In the genomic region with DNA sequence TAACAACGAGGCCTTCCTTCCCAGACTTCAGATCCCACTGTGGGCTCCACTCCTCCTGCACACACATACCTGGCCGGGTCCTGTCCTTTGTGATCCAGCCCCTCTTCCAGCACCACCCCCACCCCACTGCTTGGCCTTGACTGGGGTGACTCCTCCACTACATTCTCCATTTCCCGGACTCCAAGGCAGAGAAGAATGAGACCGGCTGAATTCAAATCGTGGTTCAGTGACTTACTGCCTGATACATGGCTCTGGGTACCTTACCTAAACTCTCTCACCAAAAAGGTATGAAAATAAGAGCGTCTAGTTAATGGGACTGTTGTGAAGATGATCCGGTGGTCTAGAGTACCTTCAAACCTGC, we compare ENCODE assay signal across 8 cellular contexts. TPM values are rescaled to one million over a fixed set of nuclear protein-coding genes. Genes with fewer than 3 reads are reported as not detected.
DNase-seq lines count a peak whose midpoint lies in the region; ATAC-seq and TF ChIP-seq lines count a peak whose summit lies in the region.

No MANE protein-coding gene starts in this region.

- H3K36me3 ChIP-seq in CD8-positive, alpha-beta T cell (ENCODE audit: insufficient read depth, low read length) = no peaks in the 10 kb centered on the region
- H3K36me3 ChIP-seq in hepatocyte (replicated peaks; ENCODE audit: insufficient read depth, low read depth) = no peaks in the 10 kb centered on the region
- no peaks in the 10 kb centered on the region for H3K36me3 ChIP-seq in rectal smooth muscle tissue (ENCODE audit: control insufficient read depth, insufficient read depth, low read length)

- peak overlapping the region; percentile 79 for H3K4me3 Mint-ChIP-seq in CD8-positive, alpha-beta T cell
- H3K4me3 Mint-ChIP-seq in T-cell = peak overlapping the region; percentile 60 to 74 (median 72)

- CTCF ChIA-PET in CD8-positive, alpha-beta T cell (lab: Charles Lee) = interaction anchor here (1.2 kb wide), 1 partner anchor 28 kb away, joined by 4 read pairs; no protein-coding TSS in a partner anchor
- CTCF ChIA-PET in T-cell (lab: Charles Lee) = no interaction called here

- H3K9me3 ChIP-seq in CD8-positive, alpha-beta T cell (ENCODE audit: low read length) = no peaks in the 10 kb centered on the region
- no peaks in the 10 kb centered on the region for H3K9me3 ChIP-seq in hepatocyte (ENCODE audit: low read depth)

- no peaks in the 10 kb centered on the region for H3K9me3 Mint-ChIP-seq in CD8-positive, alpha-beta T cell
- H3K9me3 Mint-ChIP-seq in T-cell = no peaks in the 10 kb centered on the region

- POLR2A ChIA-PET in CD8-positive, alpha-beta T cell (lab: Charles Lee) = no interaction called here
- POLR2A ChIA-PET in T-cell (lab: Charles Lee) = no interaction called here

- no peak for ATAC-seq in CD8-positive, alpha-beta T cell
- ATAC-seq in T-cell (replicated peaks in 1 of 4) = no peak
- no peak for ATAC-seq in HG03442 (IDR thresholded peaks at IDR 0.05; ENCODE audit: unreplicated experiment)

- H4K20me1 ChIP-seq in hepatocyte (ENCODE audit: insufficient read depth, poor library complexity, severe bottlenecking) = peaks cover 5% of the 10 kb centered on the region

- no peak overlapping the region for H3K27ac ChIP-seq in CD8-positive, alpha-beta T cell (ENCODE audit: low read depth, low read length)
- H3K27ac ChIP-seq in hepatocyte = peak overlapping the region; percentile 96
- H3K27ac ChIP-seq in rectal smooth muscle tissue (ENCODE audit: low read depth, low read length) = peak overlapping the region; percentile 96

- H3K9ac ChIP-seq in rectal smooth muscle tissue (ENCODE audit: low read length) = peak overlapping the region; percentile 84

- 41% methylated on average over 7 of the region's 7 CpGs for WGBS in hepatocyte (ENCODE audit: low lambda C conversion rate, missing lambda C conversion rate)

- no peak overlapping the region for H3K4me3 ChIP-seq in CD8-positive, alpha-beta T cell (ENCODE audit: low read depth, low read length)
- no peak overlapping the region for H3K4me3 ChIP-seq in hepatocyte
- H3K4me3 ChIP-seq in rectal smooth muscle tissue (ENCODE audit: low read length) = no peak overlapping the region

- H3K4me2 ChIP-seq in hepatocyte = peak overlapping the region; percentile 98

- H3K27me3 ChIP-seq in CD8-positive, alpha-beta T cell (ENCODE audit: insufficient read depth, low read length) = no peaks in the 10 kb centered on the region
- H3K27me3 ChIP-seq in hepatocyte (no peaks in the 10 kb centered on the region), rectal smooth muscle tissue (ENCODE audit: control insufficient read depth, insufficient read depth, low read length) (no peaks in the 10 kb centered on the region)

- H2AFZ ChIP-seq in hepatocyte = peak overlapping the region; percentile 86

- H3K36me3 Mint-ChIP-seq in CD8-positive, alpha-beta T cell = no peaks in the 10 kb centered on the region
- no peaks in the 10 kb centered on the region for H3K36me3 Mint-ChIP-seq in T-cell

- H3K27me3 Mint-ChIP-seq in CD8-positive, alpha-beta T cell (ENCODE audit: low read depth) = no peaks in the 10 kb centered on the region
- H3K27me3 Mint-ChIP-seq in T-cell = no peaks in the 10 kb centered on the region

- no peak for TF ChIP-seq CTCF in CD8-positive, alpha-beta T cell (IDR thresholded peaks at IDR 0.05)
- TF ChIP-seq CTCF in hepatocyte (IDR thresholded peaks at IDR 0.05; ENCODE audit: poor library complexity) = no peak

- peak in 1 of 7 experiments; percentile 11 for DNase-seq in CD8-positive, alpha-beta T cell
- DNase-seq in T-cell (no peak), hepatocyte (ENCODE audit: low spot score) (no peak), NK-92 (lab: John Stamatoyannopoulos, UW; ENCODE audit: unreplicated experiment) (no peak), GOT3 (lab: John Stamatoyannopoulos, UW) (no peak), NCI-H774 (lab: John Stamatoyannopoulos, UW) (no peak)

- peaks cover 12% of the 10 kb centered on the region for H3K79me2 ChIP-seq in hepatocyte

- peaks cover 35% of the 10 kb centered on the region for H3K4me1 ChIP-seq in CD8-positive, alpha-beta T cell (ENCODE audit: insufficient read depth, low read length)
- H3K4me1 ChIP-seq in hepatocyte (ENCODE audit: insufficient read depth) = peaks cover 35% of the 10 kb centered on the region
- peaks cover 13% of the 10 kb centered on the region for H3K4me1 ChIP-seq in rectal smooth muscle tissue (ENCODE audit: control insufficient read depth, insufficient read depth, low read length)

- H3K27ac Mint-ChIP-seq in CD8-positive, alpha-beta T cell = peak overlapping the region; percentile 74
- H3K27ac Mint-ChIP-seq in T-cell = peak overlapping the region; percentile 85 to 88

- H3K9me2 ChIP-seq in hepatocyte (replicated peaks; ENCODE audit: insufficient read depth) = no peaks in the 10 kb centered on the region

- intact Hi-C loops in CD8-positive, alpha-beta T cell (cut with DNase I, micrococcal nuclease) = loop anchor here (5.0 to 10.0 kb wide), 3 partner anchors 188 to 518 kb away; a partner anchor contains a TSS

- peaks cover 36% of the 10 kb centered on the region for H3K4me1 Mint-ChIP-seq in CD8-positive, alpha-beta T cell (ENCODE audit: low read depth)
- H3K4me1 Mint-ChIP-seq in T-cell = peaks cover 30 to 44% (median 40%) of the 10 kb centered on the region in 3 donors

RNA-seq across cellular contexts. Expression of a gene that starts 1.7 kb away (rescaled TPM):
- total RNA-seq in CD8-positive, alpha-beta T cell = 1 to 10 TPM; 2.0 to 2.3 TPM
- total RNA-seq in T-cell (10 to 100 TPM in 1 of 5 donors, 1 to 10 TPM in 4; 3.5 to 10.5 (median 9.4) TPM), hepatocyte (8.6 and 13.0 TPM in 2 replicates)
- polyA plus RNA-seq in hepatocyte = 3.6 TPM in 2 replicates

RNA-seq across cellular contexts. Expression of a gene that starts 3.7 kb away (rescaled TPM):
- total RNA-seq in CD8-positive, alpha-beta T cell = 10 to 100 TPM; 65.7 to 67.7 TPM
- total RNA-seq in T-cell = 100 to 1,000 TPM in 2 of 5 donors, 10 to 100 TPM in 3; 68.4 to 113 (median 99.7) TPM
- total RNA-seq in hepatocyte = 120 and 124 TPM in 2 replicates
- 155 and 159 TPM in 2 replicates for polyA plus RNA-seq in hepatocyte

RNA-seq across cellular contexts. Expression of a gene that starts 46.3 kb away (rescaled TPM):
- 100 to 1,000 TPM; 104 to 115 TPM for total RNA-seq in CD8-positive, alpha-beta T cell
- total RNA-seq in T-cell (10 to 100 TPM; 62.3 to 93.5 (median 79.5) TPM), hepatocyte (163 and 218 TPM in 2 replicates)
- 140 and 149 TPM in 2 replicates for polyA plus RNA-seq in hepatocyte
